14 cellular contexts compared by ENCODE assay signal in genomic region chr2:1781291-1782080, GRCh38. TPM values are rescaled to one million over a fixed set of nuclear protein-coding genes. Genes with fewer than 3 reads are reported as not detected.
DNase-seq lines count a peak whose midpoint lies in the region; ATAC-seq lines count a peak whose summit lies in the region.
"Had no signal": no experiment of that assay in that cellular context is flagged by ENCODE, and none has a peak within 500 bp of the region (broad histone marks: within the 10 kb centered on the region; RNA-seq: fewer than 3 reads in every experiment).

No MANE protein-coding gene starts in this region.

- ATAC-seq in activated naive CD4-positive, alpha-beta T cell treated with anti-CD3 and anti-CD28 coated beads, Interleukin-2, amount 50 U/mL, for 72 hours: no peak
- ATAC-seq: SK-N-SH treated with all-trans-retinoic acid at 6 μM for 48 hours had no signal

- DNase-seq in activated naive CD4-positive, alpha-beta T cell treated with anti-CD3 and anti-CD28 coated beads, Interleukin-2, amount 50 U/mL, for 72 hours (ENCODE audit: low spot score in 2 of 2): no peak
- peak; percentile 27 for DNase-seq in activated T-cell treated with anti-CD3 and anti-CD28 coated beads for 48 hours (ENCODE audit: low read depth)
- peak; percentile 64 for DNase-seq in mesenteric fat pad (ENCODE audit: low spot score)
- DNase-seq in stimulated activated CD8-positive, alpha-beta memory T cell treated with anti-CD3 and anti-CD28 coated beads, Interleukin-7, amount 100 ng/mL, for 1 hour (ENCODE audit: low read depth in 2 of 2): peak; percentile 11 to 14
- DNase-seq in CD1c-positive myeloid dendritic cell (ENCODE audit: extremely low spot score): no peak
- DNase-seq in DMS153 (lab: John Stamatoyannopoulos, UW): no peak
- DNase-seq in globus pallidus (ENCODE audit: low spot score): no peak
- DNase-seq: activated CD4-positive, alpha-beta memory T cell treated with anti-CD3 and anti-CD28 coated beads for 36 hours; NCI-H1105; NCI-H82 had no signal

- peak overlapping the region; percentile 0 for H3K4me3 Mint-ChIP-seq in activated naive CD4-positive, alpha-beta T cell treated with anti-CD3 and anti-CD28 coated beads, Interleukin-2, amount 50 U/mL, for 24 hours
- H3K4me3 Mint-ChIP-seq: activated CD4-positive, alpha-beta memory T cell treated with anti-CD3 and anti-CD28 coated beads for 36 hours; central memory CD8-positive, alpha-beta T cell; nephron had no signal

- no peaks in the 10 kb centered on the region for H3K9me3 Mint-ChIP-seq in activated naive CD4-positive, alpha-beta T cell treated with anti-CD3 and anti-CD28 coated beads, Interleukin-2, amount 50 U/mL, for 24 hours
- no peaks in the 10 kb centered on the region for H3K9me3 Mint-ChIP-seq in activated naive CD4-positive, alpha-beta T cell treated with anti-CD3 and anti-CD28 coated beads, Interleukin-2, amount 50 U/mL, for 72 hours
- H3K9me3 Mint-ChIP-seq: activated CD4-positive, alpha-beta memory T cell treated with anti-CD3 and anti-CD28 coated beads for 36 hours; central memory CD8-positive, alpha-beta T cell; nephron had no signal

- H3K27me3 Mint-ChIP-seq in activated naive CD4-positive, alpha-beta T cell treated with anti-CD3 and anti-CD28 coated beads, Interleukin-2, amount 50 U/mL, for 24 hours: peaks cover 6% of the 10 kb centered on the region

- H3K27ac Mint-ChIP-seq in activated naive CD4-positive, alpha-beta T cell treated with anti-CD3 and anti-CD28 coated beads, Interleukin-2, amount 50 U/mL, for 24 hours: no peak overlapping the region
- H3K27ac Mint-ChIP-seq in activated naive CD4-positive, alpha-beta T cell treated with anti-CD3 and anti-CD28 coated beads, Interleukin-2, amount 50 U/mL, for 72 hours: no peak overlapping the region
- H3K27ac Mint-ChIP-seq: activated CD4-positive, alpha-beta memory T cell treated with anti-CD3 and anti-CD28 coated beads for 36 hours; nephron had no signal

- H3K36me3 Mint-ChIP-seq in activated naive CD4-positive, alpha-beta T cell treated with anti-CD3 and anti-CD28 coated beads, Interleukin-2, amount 50 U/mL, for 24 hours: no peaks in the 10 kb centered on the region
- H3K36me3 Mint-ChIP-seq in activated naive CD4-positive, alpha-beta T cell treated with anti-CD3 and anti-CD28 coated beads, Interleukin-2, amount 50 U/mL, for 72 hours: no peaks in the 10 kb centered on the region
- H3K36me3 Mint-ChIP-seq: activated CD4-positive, alpha-beta memory T cell treated with anti-CD3 and anti-CD28 coated beads for 36 hours had no signal

- no peaks in the 10 kb centered on the region for H3K4me1 Mint-ChIP-seq in activated naive CD4-positive, alpha-beta T cell treated with anti-CD3 and anti-CD28 coated beads, Interleukin-2, amount 50 U/mL, for 24 hours
- H3K4me1 Mint-ChIP-seq: central memory CD8-positive, alpha-beta T cell had no signal

RNA-seq across cellular contexts. Expression of gene PXDN, which starts 37.2 kb away (rescaled TPM):
- total RNA-seq in activated naive CD4-positive, alpha-beta T cell treated with anti-CD3 and anti-CD28 coated beads, Interleukin-2, amount 50 U/mL, for 72 hours: under 1 TPM; 0.14 to 0.32 TPM
- 228 TPM for total RNA-seq in mesenteric fat pad
- total RNA-seq: activated CD4-positive, alpha-beta memory T cell treated with anti-CD3 and anti-CD28 coated beads for 36 hours had no signal

Comparison
In these comparisons a context has a peak if more than half of its experiments do, and no peak if none do; other contexts are left out.
1. DNase-seq: peak in activated T-cell treated with anti-CD3 and anti-CD28 coated beads for 48 hours (single experiment), mesenteric fat pad (single experiment) and stimulated activated CD8-positive, alpha-beta memory T cell treated with anti-CD3 and anti-CD28 coated beads, Interleukin-7, amount 100 ng/mL, for 1 hour (2 of 2); none in activated naive CD4-positive, alpha-beta T cell treated with anti-CD3 and anti-CD28 coated beads, Interleukin-2, amount 50 U/mL, for 72 hours (0 of 2), CD1c-positive myeloid dendritic cell (single experiment), DMS153 (single experiment) and globus pallidus (single experiment).
2. RNA of gene PXDN, which starts 37.2 kb away (total RNA-seq): 228 TPM in mesenteric fat pad (single experiment); 0.14 to 0.32 TPM in activated naive CD4-positive, alpha-beta T cell treated with anti-CD3 and anti-CD28 coated beads, Interleukin-2, amount 50 U/mL, for 72 hours; every median in the first group is over 100 times any median in the second.